Comparison of ENCODE assay signal across 1 cellular context in the genomic region with DNA sequence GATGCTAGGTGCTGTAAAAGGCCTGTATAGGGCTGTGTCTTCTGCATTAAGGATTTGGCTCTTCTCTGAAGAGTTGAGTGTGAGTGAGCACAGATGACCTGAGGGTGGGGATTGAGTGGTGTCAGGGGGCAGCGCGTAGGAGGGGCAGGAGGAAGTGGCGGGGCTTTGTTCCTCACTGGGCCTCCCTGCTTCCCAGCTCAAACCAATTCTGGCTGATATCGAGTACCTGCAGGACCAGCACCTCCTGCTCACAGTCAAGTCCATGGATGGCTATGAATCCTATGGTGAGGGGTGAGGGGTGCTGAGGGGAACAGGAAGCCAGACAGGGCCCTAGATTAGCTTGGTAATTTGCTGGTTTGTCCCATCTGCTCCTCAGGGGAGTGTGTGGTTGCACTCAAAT.
TF ChIP-seq lines count a peak whose summit lies in the region.

No MANE protein-coding gene starts in this region.

TF ChIP-seq in GM12878, 131 proteins besides CTCF, POLR2A, EP300 and RAD21:
- TF ChIP-seq HDAC6 (IDR thresholded peaks at IDR 0.05; ENCODE audit: unreplicated experiment) (no peak), RB1 (IDR thresholded peaks at IDR 0.05; ENCODE audit: borderline replicate concordance) (no peak), CBX5 (IDR thresholded peaks at IDR 0.05; ENCODE audit: low read depth) (no peak), HDGF (IDR thresholded peaks at IDR 0.05) (no peak), POLR2AphosphoS2 (IDR thresholded peaks at IDR 0.05; ENCODE audit: low read depth, low read length) (no peak)
- TF ChIP-seq, protein P1, sequence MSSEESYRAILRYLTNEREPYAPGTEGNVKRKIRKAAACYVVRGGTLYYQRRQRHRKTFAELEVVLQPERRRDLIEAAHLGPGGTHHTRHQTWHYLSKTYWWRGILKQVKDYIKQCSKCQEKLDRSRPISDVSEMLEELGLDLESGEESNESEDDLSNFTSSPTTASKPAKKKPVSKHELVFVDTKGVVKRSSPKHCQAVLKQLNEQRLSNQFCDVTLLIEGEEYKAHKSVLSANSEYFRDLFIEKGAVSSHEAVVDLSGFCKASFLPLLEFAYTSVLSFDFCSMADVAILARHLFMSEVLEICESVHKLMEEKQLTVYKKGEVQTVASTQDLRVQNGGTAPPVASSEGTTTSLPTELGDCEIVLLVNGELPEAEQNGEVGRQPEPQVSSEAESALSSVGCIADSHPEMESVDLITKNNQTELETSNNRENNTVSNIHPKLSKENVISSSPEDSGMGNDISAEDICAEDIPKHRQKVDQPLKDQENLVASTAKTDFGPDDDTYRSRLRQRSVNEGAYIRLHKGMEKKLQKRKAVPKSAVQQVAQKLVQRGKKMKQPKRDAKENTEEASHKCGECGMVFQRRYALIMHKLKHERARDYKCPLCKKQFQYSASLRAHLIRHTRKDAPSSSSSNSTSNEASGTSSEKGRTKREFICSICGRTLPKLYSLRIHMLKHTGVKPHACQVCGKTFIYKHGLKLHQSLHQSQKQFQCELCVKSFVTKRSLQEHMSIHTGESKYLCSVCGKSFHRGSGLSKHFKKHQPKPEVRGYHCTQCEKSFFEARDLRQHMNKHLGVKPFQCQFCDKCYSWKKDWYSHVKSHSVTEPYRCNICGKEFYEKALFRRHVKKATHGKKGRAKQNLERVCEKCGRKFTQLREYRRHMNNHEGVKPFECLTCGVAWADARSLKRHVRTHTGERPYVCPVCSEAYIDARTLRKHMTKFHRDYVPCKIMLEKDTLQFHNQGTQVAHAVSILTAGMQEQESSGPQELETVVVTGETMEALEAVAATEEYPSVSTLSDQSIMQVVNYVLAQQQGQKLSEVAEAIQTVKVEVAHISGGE (CRISPR knock-in tag; IDR thresholded peaks at IDR 0.05): no peak
- TF ChIP-seq, protein P2, sequence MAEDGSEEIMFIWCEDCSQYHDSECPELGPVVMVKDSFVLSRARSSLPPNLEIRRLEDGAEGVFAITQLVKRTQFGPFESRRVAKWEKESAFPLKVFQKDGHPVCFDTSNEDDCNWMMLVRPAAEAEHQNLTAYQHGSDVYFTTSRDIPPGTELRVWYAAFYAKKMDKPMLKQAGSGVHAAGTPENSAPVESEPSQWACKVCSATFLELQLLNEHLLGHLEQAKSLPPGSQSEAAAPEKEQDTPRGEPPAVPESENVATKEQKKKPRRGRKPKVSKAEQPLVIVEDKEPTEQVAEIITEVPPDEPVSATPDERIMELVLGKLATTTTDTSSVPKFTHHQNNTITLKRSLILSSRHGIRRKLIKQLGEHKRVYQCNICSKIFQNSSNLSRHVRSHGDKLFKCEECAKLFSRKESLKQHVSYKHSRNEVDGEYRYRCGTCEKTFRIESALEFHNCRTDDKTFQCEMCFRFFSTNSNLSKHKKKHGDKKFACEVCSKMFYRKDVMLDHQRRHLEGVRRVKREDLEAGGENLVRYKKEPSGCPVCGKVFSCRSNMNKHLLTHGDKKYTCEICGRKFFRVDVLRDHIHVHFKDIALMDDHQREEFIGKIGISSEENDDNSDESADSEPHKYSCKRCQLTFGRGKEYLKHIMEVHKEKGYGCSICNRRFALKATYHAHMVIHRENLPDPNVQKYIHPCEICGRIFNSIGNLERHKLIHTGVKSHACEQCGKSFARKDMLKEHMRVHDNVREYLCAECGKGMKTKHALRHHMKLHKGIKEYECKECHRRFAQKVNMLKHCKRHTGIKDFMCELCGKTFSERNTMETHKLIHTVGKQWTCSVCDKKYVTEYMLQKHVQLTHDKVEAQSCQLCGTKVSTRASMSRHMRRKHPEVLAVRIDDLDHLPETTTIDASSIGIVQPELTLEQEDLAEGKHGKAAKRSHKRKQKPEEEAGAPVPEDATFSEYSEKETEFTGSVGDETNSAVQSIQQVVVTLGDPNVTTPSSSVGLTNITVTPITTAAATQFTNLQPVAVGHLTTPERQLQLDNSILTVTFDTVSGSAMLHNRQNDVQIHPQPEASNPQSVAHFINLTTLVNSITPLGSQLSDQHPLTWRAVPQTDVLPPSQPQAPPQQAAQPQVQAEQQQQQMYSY (CRISPR knock-in tag; IDR thresholded peaks at IDR 0.05): no peak
